In the genomic region with DNA sequence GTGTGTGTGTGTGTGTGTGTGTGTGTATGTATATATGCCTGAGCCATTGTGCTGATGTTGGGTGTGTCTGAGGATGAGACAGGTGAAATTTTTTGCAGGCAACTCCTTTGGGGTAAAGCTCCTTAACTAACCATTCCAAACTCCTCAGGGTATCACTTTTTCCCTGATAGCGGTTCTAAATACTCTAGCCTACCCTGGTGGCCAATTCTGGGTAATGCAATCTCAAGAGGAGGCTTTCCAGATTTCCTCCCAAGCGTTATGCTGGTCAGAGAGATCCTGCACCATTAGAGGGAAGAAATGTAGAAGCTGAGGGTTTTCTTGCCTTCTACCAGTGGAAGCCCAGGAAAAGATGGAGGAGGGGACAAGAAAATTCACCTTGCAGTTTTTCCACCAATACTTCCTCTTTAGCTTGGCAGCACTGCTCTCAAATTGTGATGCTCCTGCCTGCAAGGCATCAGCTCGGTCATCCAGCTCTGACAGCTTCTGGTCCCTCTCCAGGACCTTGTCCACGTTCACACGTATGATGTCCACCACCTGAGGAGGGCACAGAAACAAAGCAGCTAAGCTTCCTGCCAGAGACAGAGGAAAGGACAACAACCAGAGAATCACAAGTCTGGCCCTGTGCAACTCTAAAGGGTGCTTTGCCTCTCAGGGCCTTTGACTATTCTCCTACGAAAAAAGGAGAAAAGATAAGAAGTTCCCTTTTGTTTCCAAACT, we compare ENCODE assay signal across 8 cellular contexts. TPM values are rescaled to one million over a fixed set of nuclear protein-coding genes. Genes with fewer than 3 reads are reported as not detected.
DNase-seq lines count a peak whose midpoint lies in the region; FAIRE-seq and TF ChIP-seq lines count a peak whose summit lies in the region.

No MANE protein-coding gene starts in this region.

- peaks cover 14% of the 10 kb centered on the region for H3K36me3 ChIP-seq in bronchial epithelial cell (ENCODE audit: control insufficient read depth, insufficient read depth, low read length)

- FAIRE-seq in bronchial epithelial cell (lab: Jason Lieb, UNC), result peak; percentile 40

- no peak overlapping the region for H3K4me3 ChIP-seq in bronchial epithelial cell (ENCODE audit: low read depth, low read length)

- no peaks in the 10 kb centered on the region for H3K27me3 ChIP-seq in bronchial epithelial cell (ENCODE audit: control insufficient read depth, insufficient read depth, low read length)

- peak; percentile 99 for TF ChIP-seq RAD21 in Ishikawa (IDR thresholded peaks at IDR 0.05; ENCODE audit: low read depth)

- peak overlapping the region; percentile 19 for H3K27ac ChIP-seq in substantia nigra (ENCODE audit: low read depth, low read length, poor library complexity, severe bottlenecking)

- TF ChIP-seq CTCF in bronchial epithelial cell (IDR thresholded peaks at IDR 0.05; ENCODE audit: insufficient read depth, low read length, severe bottlenecking), result peak; percentile 83

- DNase-seq in NCI-H82 (lab: John Stamatoyannopoulos, UW) (peak; percentile 86), NCI-H82 treated with DMSO at 0.1 percent for 48 hours (lab: John Stamatoyannopoulos, UW; ENCODE audit: unreplicated experiment) (no peak), RPMI7951 (ENCODE audit: low read depth) (peak; percentile 61), bronchial epithelial cell (ENCODE audit: low read depth) (peak; percentile 60), kidney tubule cell (ENCODE audit: low spot score) (peak; percentile 71), substantia nigra (lab: John Stamatoyannopoulos, UW) (peak in 23 of 49 donors; percentile 10 to 57 (median 24)), cortex of kidney (lab: John Stamatoyannopoulos, UW) (no peak)

- no peak for TF ChIP-seq EP300 in Ishikawa (IDR thresholded peaks at IDR 0.05; ENCODE audit: borderline replicate concordance)

TF ChIP-seq in Ishikawa, 13 proteins besides CTCF, POLR2A, EP300 and RAD21:
- TF ChIP-seq NFIC (IDR thresholded peaks at IDR 0.05), result no peak
- no peak for TF ChIP-seq FOXM1 (IDR thresholded peaks at IDR 0.05; ENCODE audit: borderline replicate concordance, low read depth)
- TF ChIP-seq TCF12 (IDR thresholded peaks at IDR 0.05; ENCODE audit: low read depth), result no peak
- no peak for TF ChIP-seq YY1 (IDR thresholded peaks at IDR 0.05; ENCODE audit: low read depth)
- no peak for TF ChIP-seq TEAD4 (IDR thresholded peaks at IDR 0.05)
- no peak for TF ChIP-seq REST (IDR thresholded peaks at IDR 0.05; ENCODE audit: low read depth)
- TF ChIP-seq TAF1 (IDR thresholded peaks at IDR 0.05; ENCODE audit: low read depth), result no peak

RNA-seq across cellular contexts. Expression of gene VAMP1, which starts 4.9 kb away (rescaled TPM):
- total RNA-seq in RPMI7951 (2014; rRNA removed; shearing (Covaris generic)), result 3.1 and 4.1 TPM in 2 replicates
- 0.26 and 3.1 TPM in 2 replicates for total RNA-seq in bronchial epithelial cell

RNA-seq across cellular contexts. Expression of gene TAPBPL, which starts 13.8 kb away (rescaled TPM):
- total RNA-seq in RPMI7951 (2014; rRNA removed; shearing (Covaris generic)), result 15.4 and 18.9 TPM in 2 replicates
- 1.8 and 3.1 TPM in 2 replicates for total RNA-seq in bronchial epithelial cell

RNA-seq across cellular contexts. Expression of gene CD27, which starts 20.9 kb away (rescaled TPM):
- not detected in 2 replicates for total RNA-seq in RPMI7951 (2014; rRNA removed; shearing (Covaris generic))
- total RNA-seq in bronchial epithelial cell, result not detected in 2 replicates

RNA-seq across cellular contexts. Expression of gene MRPL51, which starts 27.4 kb away (rescaled TPM):
- total RNA-seq in RPMI7951 (2014; rRNA removed; shearing (Covaris generic)), result 184 and 197 TPM in 2 replicates
- total RNA-seq in bronchial epithelial cell, result 61.1 and 102 TPM in 2 replicates

RNA-seq across cellular contexts. Expression of gene NCAPD2, which starts 28.3 kb away (rescaled TPM):
- 92.1 and 106 TPM in 2 replicates for total RNA-seq in RPMI7951 (2014; rRNA removed; shearing (Covaris generic))
- 14.7 and 17.9 TPM in 2 replicates for total RNA-seq in bronchial epithelial cell

Comparison
In these comparisons a context has a peak if more than half of its experiments do, and no peak if none do; other contexts are left out.
1. DNase-seq: peak in NCI-H82 (single experiment), RPMI7951 (single experiment), bronchial epithelial cell (single experiment) and kidney tubule cell (single experiment); none in NCI-H82 treated with DMSO at 0.1 percent for 48 hours (single experiment) and cortex of kidney (single experiment).